ENCODE assay signal across 15 cellular contexts in the genomic region with DNA sequence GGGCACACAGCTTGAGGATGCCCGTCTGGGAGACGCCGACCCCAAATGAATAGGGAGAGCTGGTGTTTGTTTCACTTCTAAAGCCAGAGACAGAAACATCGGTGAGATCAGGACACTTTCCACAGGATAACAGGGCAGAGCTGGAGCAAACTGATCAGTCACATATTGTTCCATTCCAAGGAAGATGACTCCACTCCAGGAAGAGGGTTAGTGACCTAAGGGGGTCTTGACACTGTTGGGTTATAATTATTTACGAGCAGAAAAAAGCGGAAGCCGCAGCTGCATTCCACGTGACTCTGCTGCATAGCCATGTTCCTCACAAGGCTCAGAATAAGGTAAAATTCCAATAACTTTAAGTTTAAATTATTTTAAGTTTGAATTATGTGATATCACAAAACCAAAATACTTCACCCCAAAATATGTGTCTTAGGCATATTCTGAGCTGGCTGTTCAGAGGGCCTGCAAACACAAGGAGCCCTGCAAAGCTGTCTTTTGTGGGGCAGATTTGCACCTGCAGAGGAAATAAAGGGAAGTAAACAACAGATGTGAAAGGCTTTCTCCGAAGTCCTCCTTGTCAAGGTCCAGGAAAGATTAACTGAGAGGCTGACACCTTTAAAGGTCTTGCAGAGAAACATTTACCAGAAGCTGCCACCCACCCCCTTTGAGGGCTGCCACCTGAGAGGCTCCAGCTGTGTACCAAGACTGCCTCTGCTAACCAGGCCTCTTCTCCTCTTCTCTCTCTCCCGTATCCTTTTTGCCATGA.
DNase-seq lines count a peak whose midpoint lies in the region; ATAC-seq and TF ChIP-seq lines count a peak whose summit lies in the region.
"Had no signal": no experiment of that assay in that cellular context is flagged by ENCODE, and none has a peak within 500 bp of the region (broad histone marks: within the 10 kb centered on the region; RNA-seq: fewer than 3 reads in every experiment).

No MANE protein-coding gene starts in this region.

- H4K20me1 ChIP-seq in SK-N-SH (ENCODE audit: insufficient read depth) (no peaks in the 10 kb centered on the region), MM.1S (ENCODE audit: insufficient read depth, low read length) (no peaks in the 10 kb centered on the region)

- peaks cover 5% of the 10 kb centered on the region for H3K36me3 Mint-ChIP-seq in activated T-helper 1 cell treated with anti-CD3 and anti-CD28 coated beads, Interleukin-12 subunit alpha, Interleukin-12 subunit beta, Interleukin-2, Interleukin-4 antibody, amounts not matched to agents 30 ng/mL and 10 ng/mL and 1 ng/mL, durations not matched to agents 14 hours and 24 hours and 36 hours (ENCODE audit: low read depth)
- no peaks in the 10 kb centered on the region for H3K36me3 Mint-ChIP-seq in osteocyte (ENCODE audit: unreplicated experiment)

- no peak overlapping the region for H3K27ac ChIP-seq in SK-N-SH (ENCODE audit: low read depth in 2 of 2, low read length in 1 of 2)
- peak overlapping the region; percentile 83 for H3K27ac ChIP-seq in MM.1S (ENCODE audit: low read length)
- H3K27ac ChIP-seq: esophagus squamous epithelium, Peyer's patch had no signal

- TF ChIP-seq EP300 in SK-N-SH (IDR thresholded peaks at IDR 0.05; ENCODE audit: borderline replicate concordance in 1 of 2, low read depth in 1 of 2, low read length in 1 of 2), result no peak

- H3K27ac Mint-ChIP-seq in activated T-helper 1 cell treated with anti-CD3 and anti-CD28 coated beads, Interleukin-12 subunit alpha, Interleukin-12 subunit beta, Interleukin-2, Interleukin-4 antibody, amounts not matched to agents 30 ng/mL and 10 ng/mL and 1 ng/mL, durations not matched to agents 14 hours and 24 hours and 36 hours, result peak overlapping the region; percentile 88
- H3K27ac Mint-ChIP-seq in osteocyte (ENCODE audit: unreplicated experiment), result no peak overlapping the region
- H3K27ac Mint-ChIP-seq: activated T-helper 17 cell treated with anti-CD3 and anti-CD28 coated beads, Interleukin-2, amount 50 U/mL, for 72 hours had no signal

- H3K4me3 Mint-ChIP-seq in activated T-helper 1 cell treated with anti-CD3 and anti-CD28 coated beads, Interleukin-12 subunit alpha, Interleukin-12 subunit beta, Interleukin-2, Interleukin-4 antibody, amounts not matched to agents 30 ng/mL and 10 ng/mL and 1 ng/mL, durations not matched to agents 14 hours and 24 hours and 36 hours, result peak overlapping the region; percentile 51
- no peak overlapping the region for H3K4me3 Mint-ChIP-seq in osteocyte (ENCODE audit: unreplicated experiment)
- H3K4me3 Mint-ChIP-seq: activated T-helper 17 cell treated with anti-CD3 and anti-CD28 coated beads, Interleukin-2, amount 50 U/mL, for 72 hours had no signal

- H3K4me3 ChIP-seq in SK-N-SH (ENCODE audit: low read depth in 2 of 2, low read length in 1 of 2), result no peak overlapping the region
- H3K4me3 ChIP-seq in MM.1S (ENCODE audit: low read length), result peak overlapping the region; percentile 54
- H3K4me3 ChIP-seq: esophagus squamous epithelium, Peyer's patch had no signal

- H3F3A ChIP-seq in SK-N-SH (replicated peaks; ENCODE audit: insufficient read depth) (no peaks in the 10 kb centered on the region), MM.1S (ENCODE audit: insufficient read depth, low read length) (peaks cover 28% of the 10 kb centered on the region)

- DNase-seq in SK-N-SH (no peak), MM.1S (peak; percentile 84), osteocyte (ENCODE audit: extremely low spot score, unreplicated experiment) (peak; percentile 23), DMS153 (lab: John Stamatoyannopoulos, UW) (no peak)
- DNase-seq in activated T-helper 1 cell treated with anti-CD3 and anti-CD28 coated beads, Interleukin-12 subunit alpha, Interleukin-12 subunit beta, Interleukin-2, Interleukin-4 antibody, amounts not matched to agents 30 ng/mL and 10 ng/mL and 1 ng/mL, durations not matched to agents 14 hours and 24 hours and 36 hours (ENCODE audit: low spot score), result peak; percentile 30
- DNase-seq: DMS79; esophagus squamous epithelium; islet precursor cell; NCI-H1930; Peyer's patch; stimulated activated naive CD4-positive, alpha-beta T cell had no signal

- H3K9me3 ChIP-seq in SK-N-SH, result no peaks in the 10 kb centered on the region
- no peaks in the 10 kb centered on the region for H3K9me3 ChIP-seq in MM.1S (replicated peaks; ENCODE audit: insufficient read depth, low read length)
- H3K9me3 ChIP-seq: Peyer's patch had no signal

- H3K4me1 ChIP-seq in SK-N-SH (ENCODE audit: control insufficient read depth in 1 of 2, insufficient read depth in 2 of 2, low read depth in 1 of 2, low read length in 1 of 2) (no peaks in the 10 kb centered on the region), MM.1S (ENCODE audit: low read length) (peaks cover 30% of the 10 kb centered on the region)
- H3K4me1 ChIP-seq: esophagus squamous epithelium, Peyer's patch had no signal

- H3K4me1 Mint-ChIP-seq in activated T-helper 1 cell treated with anti-CD3 and anti-CD28 coated beads, Interleukin-12 subunit alpha, Interleukin-12 subunit beta, Interleukin-2, Interleukin-4 antibody, amounts not matched to agents 30 ng/mL and 10 ng/mL and 1 ng/mL, durations not matched to agents 14 hours and 24 hours and 36 hours (ENCODE audit: low read depth), result peaks cover 54% of the 10 kb centered on the region
- no peaks in the 10 kb centered on the region for H3K4me1 Mint-ChIP-seq in osteocyte (ENCODE audit: unreplicated experiment)
- H3K4me1 Mint-ChIP-seq: activated T-helper 17 cell treated with anti-CD3 and anti-CD28 coated beads, Interleukin-2, amount 50 U/mL, for 72 hours had no signal

- H2AFZ ChIP-seq in SK-N-SH (ENCODE audit: low read depth) (no peak overlapping the region), MM.1S (ENCODE audit: low read length) (peak overlapping the region; percentile 79)

- no peak for TF ChIP-seq RAD21 in SK-N-SH (IDR thresholded peaks at IDR 0.05; ENCODE audit: low read length)

- ATAC-seq in SK-N-SH treated with all-trans-retinoic acid at 6 μM for 48 hours (no peak), HG02885 (IDR thresholded peaks at IDR 0.05; ENCODE audit: poor library complexity, unreplicated experiment) (no peak), GM21737 (IDR thresholded peaks at IDR 0.05; ENCODE audit: unreplicated experiment) (no peak)
- ATAC-seq: activated T-helper 17 cell treated with anti-CD3 and anti-CD28 coated beads, Interleukin-2, amount 50 U/mL, for 72 hours had no signal

- CTCF ChIA-PET in SK-N-SH (lab: Yijun Ruan, JAX), result no interaction called here

- H3K4me2 ChIP-seq in SK-N-SH, result 0 out of 2 replicates have a peak overlapping the region, but pooled peaks have one; percentile 28
- peak overlapping the region; percentile 91 for H3K4me2 ChIP-seq in MM.1S (ENCODE audit: low read depth, low read length)

- H3K79me2 ChIP-seq in SK-N-SH (ENCODE audit: insufficient read depth) (no peaks in the 10 kb centered on the region), MM.1S (ENCODE audit: low read length) (no peaks in the 10 kb centered on the region)

- H3K9me2 ChIP-seq in SK-N-SH (no peaks in the 10 kb centered on the region), MM.1S (replicated peaks; ENCODE audit: insufficient read depth, low read length) (no peaks in the 10 kb centered on the region)

- H3K27me3 ChIP-seq in SK-N-SH (ENCODE audit: insufficient read depth) (0 out of 2 replicates have a peak, but pooled peaks cover 8% of the 10 kb centered on the region), MM.1S (replicated peaks; ENCODE audit: insufficient read depth, low read length) (no peaks in the 10 kb centered on the region)
- H3K27me3 ChIP-seq: esophagus squamous epithelium, Peyer's patch had no signal

- POLR2A ChIA-PET in SK-N-SH (lab: Yijun Ruan, JAX), result no interaction called here

- peaks cover 7% of the 10 kb centered on the region for H3K9me3 Mint-ChIP-seq in activated T-helper 1 cell treated with anti-CD3 and anti-CD28 coated beads, Interleukin-12 subunit alpha, Interleukin-12 subunit beta, Interleukin-2, Interleukin-4 antibody, amounts not matched to agents 30 ng/mL and 10 ng/mL and 1 ng/mL, durations not matched to agents 14 hours and 24 hours and 36 hours
- H3K9me3 Mint-ChIP-seq in osteocyte (ENCODE audit: unreplicated experiment), result peaks cover 29% of the 10 kb centered on the region
- H3K9me3 Mint-ChIP-seq: activated T-helper 17 cell treated with anti-CD3 and anti-CD28 coated beads, Interleukin-2, amount 50 U/mL, for 72 hours had no signal

- TF ChIP-seq CTCF in SK-N-SH (IDR thresholded peaks at IDR 0.05), result no peak
- TF ChIP-seq CTCF in MM.1S (IDR thresholded peaks at IDR 0.05; ENCODE audit: low read length), result no peak
- no peak for TF ChIP-seq CTCF in osteocyte (IDR thresholded peaks at IDR 0.05)

- intact Hi-C loops in activated T-helper 1 cell treated with anti-CD3 and anti-CD28 coated beads, Interleukin-12 subunit alpha, Interleukin-12 subunit beta, Interleukin-2, Interleukin-4 antibody, amounts not matched to agents 30 ng/mL and 10 ng/mL and 1 ng/mL, durations not matched to agents 14 hours and 24 hours and 36 hours (cut with micrococcal nuclease), result no loop called here

- 7% methylated on average over 10 of the region's 10 CpGs for WGBS in SK-N-SH (ENCODE audit: low lambda C conversion rate)

- H3K36me3 ChIP-seq in SK-N-SH (replicated peaks in 1 of 2; ENCODE audit: control insufficient read depth in 1 of 2, insufficient read depth in 2 of 2, low read length in 1 of 2), result no peaks in the 10 kb centered on the region
- no peaks in the 10 kb centered on the region for H3K36me3 ChIP-seq in MM.1S (replicated peaks; ENCODE audit: insufficient read depth, low read length)
- H3K36me3 ChIP-seq: esophagus squamous epithelium, Peyer's patch had no signal

- H3K9ac ChIP-seq in SK-N-SH (no peak overlapping the region), MM.1S (ENCODE audit: low read length) (peak overlapping the region; percentile 55)

- H3K27me3 Mint-ChIP-seq in activated T-helper 1 cell treated with anti-CD3 and anti-CD28 coated beads, Interleukin-12 subunit alpha, Interleukin-12 subunit beta, Interleukin-2, Interleukin-4 antibody, amounts not matched to agents 30 ng/mL and 10 ng/mL and 1 ng/mL, durations not matched to agents 14 hours and 24 hours and 36 hours (ENCODE audit: insufficient read depth), result no peaks in the 10 kb centered on the region
- H3K27me3 Mint-ChIP-seq in osteocyte (ENCODE audit: unreplicated experiment), result no peaks in the 10 kb centered on the region
- H3K27me3 Mint-ChIP-seq: activated T-helper 17 cell treated with anti-CD3 and anti-CD28 coated beads, Interleukin-2, amount 50 U/mL, for 72 hours had no signal

TF ChIP-seq in SK-N-SH, 30 proteins besides CTCF, POLR2A, EP300 and RAD21:
- TF ChIP-seq FOXM1 (IDR thresholded peaks at IDR 0.05; ENCODE audit: low read depth), result no peak
TF ChIP-seq in SK-N-SH: peak in this region for 0.

TF ChIP-seq in SK-N-SH treated with all-trans-retinoic acid at 6 μM for 48 hours, 23 proteins besides CTCF, POLR2A, EP300 and RAD21 (continues in another document):
- no peak for TF ChIP-seq ZNF565 (CRISPR knock-in tag; conservative IDR thresholded peaks at IDR 0.05; ENCODE audit: low read depth)

Comparison
In these comparisons a context has a peak if more than half of its experiments do, and no peak if none do; other contexts are left out.
1. DNase-seq: peak in MM.1S (single experiment), activated T-helper 1 cell treated with anti-CD3 and anti-CD28 coated beads, Interleukin-12 subunit alpha, Interleukin-12 subunit beta, Interleukin-2, Interleukin-4 antibody, amounts not matched to agents 30 ng/mL and 10 ng/mL and 1 ng/mL, durations not matched to agents 14 hours and 24 hours and 36 hours (single experiment) and osteocyte (single experiment); none in SK-N-SH (single experiment) and DMS153 (single experiment).